Comparison of ENCODE assay signal across 18 cellular contexts in the genomic region with DNA sequence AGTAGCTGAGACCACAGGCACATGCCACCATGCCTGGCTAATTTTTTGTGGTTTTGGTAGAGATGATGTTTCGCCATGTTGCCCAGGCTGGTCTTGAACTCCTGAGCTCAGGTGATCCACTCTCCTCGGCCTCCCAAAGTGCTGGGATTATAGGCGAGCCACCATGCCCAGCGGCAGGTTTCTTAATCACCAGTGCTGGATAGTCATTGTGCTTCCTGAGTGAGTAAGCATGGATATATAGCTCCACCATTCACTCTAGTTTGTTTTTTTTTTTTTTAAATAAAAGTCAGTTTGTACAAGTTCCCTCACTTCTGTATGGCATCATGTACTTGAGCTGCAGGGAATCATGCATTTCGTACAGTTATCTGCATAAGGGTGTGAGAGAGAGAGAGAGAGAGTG.
DNase-seq lines count a peak whose midpoint lies in the region; ATAC-seq, FAIRE-seq and TF ChIP-seq lines count a peak whose summit lies in the region.
"Had no signal": no experiment of that assay in that cellular context is flagged by ENCODE, and none has a peak within 500 bp of the region (broad histone marks: within the 10 kb centered on the region; RNA-seq: fewer than 3 reads in every experiment).

No MANE protein-coding gene starts in this region.

- H3K36me3 Mint-ChIP-seq in MCF 10A (ENCODE audit: insufficient read depth, unreplicated experiment) (peaks cover 9% of the 10 kb centered on the region), GM23338 (ENCODE audit: low read depth) (0 out of 3 replicates have a peak, but pooled peaks cover 3% of the 10 kb centered on the region)
- peaks cover 40% of the 10 kb centered on the region for H3K36me3 Mint-ChIP-seq in CD8-positive, alpha-beta T cell

- no peaks in the 10 kb centered on the region for H3K9me3 ChIP-seq in breast epithelium
- H3K9me3 ChIP-seq in endothelial cell of umbilical vein (replicated peaks; ENCODE audit: control insufficient read depth, insufficient read depth, low read length) = no peaks in the 10 kb centered on the region
- no peaks in the 10 kb centered on the region for H3K9me3 ChIP-seq in CD8-positive, alpha-beta T cell (ENCODE audit: low read length)
- H3K9me3 ChIP-seq: BLaER1 treated with 17β-estradiol and CSF1 and Interleukin-3, amounts not matched to agents 10 nM and 100 nM had no signal

- H3K27me3 ChIP-seq in breast epithelium (no peaks in the 10 kb centered on the region), endothelial cell of umbilical vein (ENCODE audit: control insufficient read depth in 2 of 2, insufficient read depth in 2 of 2, low read length in 2 of 2) (no peaks in the 10 kb centered on the region), GM23338 (ENCODE audit: insufficient read depth) (no peaks in the 10 kb centered on the region)
- no peaks in the 10 kb centered on the region for H3K27me3 ChIP-seq in CD8-positive, alpha-beta T cell (ENCODE audit: insufficient read depth, low read length)
- H3K27me3 ChIP-seq: BLaER1 treated with 17β-estradiol and CSF1 and Interleukin-3, amounts not matched to agents 10 nM and 100 nM had no signal

- ATAC-seq in CD8-positive, alpha-beta T cell = no peak
- no peak for ATAC-seq in GM23338
- ATAC-seq: GM12878 had no signal

- TF ChIP-seq POLR2A in breast epithelium (IDR thresholded peaks at IDR 0.05) (no peak), endothelial cell of umbilical vein (IDR thresholded peaks at IDR 0.05; ENCODE audit: low read depth, low read length) (no peak)

- FAIRE-seq in endothelial cell of umbilical vein (lab: Jason Lieb, UNC) = no peak
- FAIRE-seq: GM12878 had no signal

- no TSS peak for BruUV-seq in MCF 10A (replicated peaks; lab: Mats Ljungman, UMichigan)
- no TSS peak for BruUV-seq in endothelial cell of umbilical vein (replicated peaks; lab: Mats Ljungman, UMichigan)

- no peaks in the 10 kb centered on the region for H3K9me3 Mint-ChIP-seq in MCF 10A (ENCODE audit: unreplicated experiment)
- no peaks in the 10 kb centered on the region for H3K9me3 Mint-ChIP-seq in CD8-positive, alpha-beta T cell
- no peaks in the 10 kb centered on the region for H3K9me3 Mint-ChIP-seq in GM23338
- H3K9me3 Mint-ChIP-seq: IgD-negative memory B cell had no signal

- TF ChIP-seq CTCF in MCF 10A (IDR thresholded peaks at IDR 0.05; ENCODE audit: unreplicated experiment) (no peak), breast epithelium (IDR thresholded peaks at IDR 0.05) (no peak), endothelial cell of umbilical vein (IDR thresholded peaks at IDR 0.05; ENCODE audit: extremely low read depth in 1 of 2, insufficient read depth in 1 of 2, low read depth in 1 of 2, low read length in 2 of 2) (no peak), GM23338 (conservative IDR thresholded peaks at IDR 0.05; ENCODE audit: low read depth in 2 of 2) (no peak)
- no peak for TF ChIP-seq CTCF in CD8-positive, alpha-beta T cell (IDR thresholded peaks at IDR 0.05)

- H4K20me1 ChIP-seq in endothelial cell of umbilical vein (replicated peaks; ENCODE audit: control insufficient read depth, extremely low read depth, insufficient read depth, low read length) = no peaks in the 10 kb centered on the region
- peaks cover 7% of the 10 kb centered on the region; the same call in 1 of the 2 replicates for H4K20me1 ChIP-seq in GM23338 (replicated peaks; ENCODE audit: insufficient read depth)
- H4K20me1 ChIP-seq: BLaER1 treated with 17β-estradiol and CSF1 and Interleukin-3, amounts not matched to agents 10 nM and 100 nM had no signal

- CTCF ChIA-PET in MCF 10A (lab: Yijun Ruan, JAX) = interaction anchor here (0.6 to 6.5 kb wide), 14 partner anchors 13 to 1277 kb away, joined by 3 to 329 read pairs (median 6); a partner anchor contains a TSS
- CTCF ChIA-PET in endothelial cell of umbilical vein (lab: Charles Lee) = interaction anchor here (1.0 to 8.9 kb wide), 4 partner anchors 252 to 375 kb away, joined by 3 to 443 read pairs (median 90); no protein-coding TSS in a partner anchor
- CTCF ChIA-PET in CD8-positive, alpha-beta T cell (lab: Charles Lee) = interaction anchor here (1.3 to 9.0 kb wide), 3 partner anchors 259 to 334 kb away, joined by 4 to 205 read pairs (median 23); no protein-coding TSS in a partner anchor

- DNase-seq in MCF 10A (ENCODE audit: unreplicated experiment) (peak; percentile 48), breast epithelium (ENCODE audit: low spot score in 2 of 2) (no peak), RKO (ENCODE audit: low spot score) (peak; percentile 35), endothelial cell of umbilical vein (ENCODE audit: low read depth, low spot score) (no peak), mesenteric fat pad (ENCODE audit: low spot score) (no peak), GM23338 (ENCODE audit: low spot score) (no peak), HK-2 (ENCODE audit: unreplicated experiment) (no peak)
- DNase-seq in CD8-positive, alpha-beta T cell = no peak
- DNase-seq: 8988T; DMS153; NCI-H146; NCI-H2227 treated with DMSO at 0.1 percent for 48 hours; NCI-H69; NK-92 treated with Interleukin-12 subunit alpha and Interleukin-12 subunit beta, amount 100 ng/mL, for 24 hours; SHP77 had no signal

- POLR2A ChIA-PET in MCF 10A (lab: Yijun Ruan, JAX) = interaction anchor here (0.6 to 1.2 kb wide), 3 partner anchors 142 to 377 kb away, joined by 3 read pairs; no protein-coding TSS in a partner anchor
- POLR2A ChIA-PET in endothelial cell of umbilical vein (lab: Charles Lee) = no interaction called here
- POLR2A ChIA-PET in CD8-positive, alpha-beta T cell (lab: Charles Lee) = no interaction called here

- peaks cover 7% of the 10 kb centered on the region; the same call in 1 of the 2 replicates for H3F3A ChIP-seq in GM23338 (replicated peaks; ENCODE audit: low read depth)

- H3K4me1 ChIP-seq in breast epithelium = no peaks in the 10 kb centered on the region
- no peaks in the 10 kb centered on the region for H3K4me1 ChIP-seq in endothelial cell of umbilical vein (ENCODE audit: control insufficient read depth, extremely low read depth, insufficient read depth, low read length)
- H3K4me1 ChIP-seq in CD8-positive, alpha-beta T cell (ENCODE audit: insufficient read depth, low read length) = no peaks in the 10 kb centered on the region
- peaks cover 37% of the 10 kb centered on the region for H3K4me1 ChIP-seq in GM23338 (ENCODE audit: insufficient read depth)

- dilution Hi-C loops in endothelial cell of umbilical vein (cut with MboI; ENCODE audit: extremely low pct_ligation_motif_present, low sequenced_read_pairs) = no loop called here

- peak overlapping the region; percentile 78 for H3K27ac Mint-ChIP-seq in MCF 10A (ENCODE audit: low read depth, unreplicated experiment)
- H3K27ac Mint-ChIP-seq in CD8-positive, alpha-beta T cell = no peak overlapping the region
- no peak overlapping the region for H3K27ac Mint-ChIP-seq in GM23338
- H3K27ac Mint-ChIP-seq: IgD-negative memory B cell had no signal

- H3K4me1 Mint-ChIP-seq in MCF 10A (ENCODE audit: insufficient read depth, unreplicated experiment) (peaks cover 5% of the 10 kb centered on the region), GM23338 (peaks cover 34% of the 10 kb centered on the region)
- peaks cover 4% of the 10 kb centered on the region for H3K4me1 Mint-ChIP-seq in CD8-positive, alpha-beta T cell (ENCODE audit: low read depth)

- H2AFZ ChIP-seq in endothelial cell of umbilical vein (ENCODE audit: low read depth, low read length) = no peak overlapping the region
- H2AFZ ChIP-seq in GM23338 = no peak overlapping the region

- H3K4me2 ChIP-seq in endothelial cell of umbilical vein (ENCODE audit: insufficient read depth, low read length) (no peak overlapping the region), GM23338 (no peak overlapping the region)
- H3K4me2 ChIP-seq: BLaER1 treated with 17β-estradiol and CSF1 and Interleukin-3, amounts not matched to agents 10 nM and 100 nM had no signal

- intact Hi-C loops in MCF 10A (cut with micrococcal nuclease) (loop anchor here (5.0 kb wide), 1 partner anchor 124 kb away; no protein-coding TSS in a partner anchor), breast epithelium (cut with DNase I; ENCODE audit: low total_unique reads) (no loop called here), endothelial cell of umbilical vein (cut with micrococcal nuclease) (loop anchor here (2.0 to 5.0 kb wide), 5 partner anchors 111 to 376 kb away; a partner anchor contains a TSS)
- intact Hi-C loops in CD8-positive, alpha-beta T cell (cut with DNase I, micrococcal nuclease) = loop anchor here (2.0 to 10.0 kb wide), 5 partner anchors 117 to 379 kb away; no protein-coding TSS in a partner anchor

- H3K4me3 ChIP-seq in breast epithelium (no peak overlapping the region), endothelial cell of umbilical vein (replicated peaks in 1 of 3; ENCODE audit: insufficient read depth in 1 of 3, low read depth in 1 of 3, low read length in 3 of 3) (no peak overlapping the region), GM23338 (no peak overlapping the region)
- H3K4me3 ChIP-seq in CD8-positive, alpha-beta T cell (ENCODE audit: low read depth, low read length) = no peak overlapping the region
- H3K4me3 ChIP-seq: BLaER1 treated with 17β-estradiol and CSF1 and Interleukin-3, amounts not matched to agents 10 nM and 100 nM; GM12878 had no signal

- H3K36me3 ChIP-seq in breast epithelium = no peaks in the 10 kb centered on the region
- no peaks in the 10 kb centered on the region for H3K36me3 ChIP-seq in endothelial cell of umbilical vein (ENCODE audit: control insufficient read depth in 2 of 2, extremely low read depth in 1 of 2, insufficient read depth in 2 of 2, low read length in 2 of 2)
- H3K36me3 ChIP-seq in CD8-positive, alpha-beta T cell (ENCODE audit: insufficient read depth, low read length) = no peaks in the 10 kb centered on the region
- no peaks in the 10 kb centered on the region for H3K36me3 ChIP-seq in GM23338 (ENCODE audit: insufficient read depth)

- H3K9me1 ChIP-seq in endothelial cell of umbilical vein (replicated peaks; ENCODE audit: control insufficient read depth, extremely low read depth, insufficient read depth, low read length) = no peaks in the 10 kb centered on the region

- no peak overlapping the region for H3K4me3 Mint-ChIP-seq in MCF 10A (ENCODE audit: unreplicated experiment)
- H3K4me3 Mint-ChIP-seq in CD8-positive, alpha-beta T cell = no peak overlapping the region
- H3K4me3 Mint-ChIP-seq in GM23338 = no peak overlapping the region
- H3K4me3 Mint-ChIP-seq: IgD-negative memory B cell had no signal

- no peaks in the 10 kb centered on the region for H3K9me2 ChIP-seq in GM23338 (ENCODE audit: insufficient read depth)

- H3K9ac ChIP-seq in endothelial cell of umbilical vein (replicated peaks; ENCODE audit: extremely low read depth, insufficient read depth, low read length) = no peak overlapping the region
- H3K9ac ChIP-seq: BLaER1 treated with 17β-estradiol and CSF1 and Interleukin-3, amounts not matched to agents 10 nM and 100 nM had no signal

- no peaks in the 10 kb centered on the region for H3K79me2 ChIP-seq in endothelial cell of umbilical vein (ENCODE audit: control insufficient read depth, insufficient read depth, low read length)
- H3K79me2 ChIP-seq in GM23338 (replicated peaks; ENCODE audit: insufficient read depth) = no peaks in the 10 kb centered on the region

- H3K27me3 Mint-ChIP-seq in MCF 10A (ENCODE audit: insufficient read depth, unreplicated experiment) (no peaks in the 10 kb centered on the region), GM23338 (ENCODE audit: insufficient read depth, low read depth, poor library complexity) (peaks cover 6% of the 10 kb centered on the region)
- H3K27me3 Mint-ChIP-seq in CD8-positive, alpha-beta T cell (ENCODE audit: low read depth) = no peaks in the 10 kb centered on the region
- H3K27me3 Mint-ChIP-seq: IgD-negative memory B cell had no signal

- no peak overlapping the region for H3K27ac ChIP-seq in breast epithelium
- H3K27ac ChIP-seq in endothelial cell of umbilical vein (ENCODE audit: insufficient read depth, low read depth, low read length) = no peak overlapping the region
- H3K27ac ChIP-seq in CD8-positive, alpha-beta T cell (ENCODE audit: low read depth, low read length) = no peak overlapping the region
- no peak overlapping the region for H3K27ac ChIP-seq in GM23338 (ENCODE audit: low read depth)
- H3K27ac ChIP-seq: BLaER1 treated with 17β-estradiol and CSF1 and Interleukin-3, amounts not matched to agents 10 nM and 100 nM had no signal

Comparison
In these comparisons a context has a peak if more than half of its experiments do, and no peak if none do; other contexts are left out.
1. DNase-seq: peak in MCF 10A (single experiment) and RKO (single experiment); none in breast epithelium (0 of 2), endothelial cell of umbilical vein (single experiment), mesenteric fat pad (single experiment), CD8-positive, alpha-beta T cell (0 of 7), GM23338 (single experiment) and HK-2 (single experiment).